25 cellular contexts compared by ENCODE assay signal in the genomic region with DNA sequence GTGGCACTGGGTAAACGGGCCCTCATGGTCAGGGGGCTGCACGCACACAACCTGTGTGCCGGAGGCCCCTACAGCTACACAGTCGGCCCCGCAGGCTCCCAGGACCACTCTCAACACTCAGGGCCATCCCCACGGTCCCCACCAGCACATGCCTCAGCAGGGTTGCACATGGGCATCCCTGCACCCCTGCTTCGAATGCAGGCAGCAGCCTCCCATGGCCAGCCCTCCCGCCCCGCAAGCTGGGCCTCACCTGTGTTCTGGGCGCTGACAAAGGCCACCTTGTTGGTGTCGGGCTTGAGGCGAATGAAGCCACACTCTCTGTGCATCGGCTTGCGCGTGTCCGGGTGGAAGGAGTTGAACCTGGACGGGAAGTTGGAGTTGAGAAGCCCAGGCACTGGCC. TPM values are rescaled to one million over a fixed set of nuclear protein-coding genes. Genes with fewer than 3 reads are reported as not detected.
DNase-seq lines count a peak whose midpoint lies in the region; ATAC-seq, FAIRE-seq and TF ChIP-seq lines count a peak whose summit lies in the region.
"Had no signal": no experiment of that assay in that cellular context is flagged by ENCODE, and none has a peak within 500 bp of the region (broad histone marks: within the 10 kb centered on the region; RNA-seq: fewer than 3 reads in every experiment).

No MANE protein-coding gene starts in this region.

- 98% methylated on average over 10 of the region's 17 CpGs for WGBS in K562 (ENCODE audit: insufficient coverage, low coverage, missing lambda C conversion rate)
- 98% methylated on average over 12 of the region's 17 CpGs for WGBS in HepG2 (ENCODE audit: low lambda C conversion rate)

- FAIRE-seq in K562 (lab: Jason Lieb, UNC) (no peak), HepG2 (lab: Jason Lieb, UNC) (no peak)
- FAIRE-seq: A549, D721Med, GM12891, GM18507, H54 had no signal

- H3K27ac Mint-ChIP-seq in stimulated activated effector memory CD8-positive, alpha-beta T cell treated with anti-CD3 and anti-CD28 coated beads, Interleukin-12 subunit alpha, Interleukin-12 subunit beta, amount 100 ng/mL, for 72 hours = no peak overlapping the region
- H3K27ac Mint-ChIP-seq: CD4-positive, alpha-beta T cell had no signal

- CTCF ChIA-PET in K562 (lab: Yijun Ruan, JAX; ENCODE audit: low intra/inter-chr PET ratio) (no interaction called here), HepG2 (lab: Yijun Ruan, JAX; ENCODE audit: low intra/inter-chr PET ratio, low total read pairs) (no interaction called here)

- no peaks in the 10 kb centered on the region for H3K79me2 ChIP-seq in K562 (ENCODE audit: control insufficient read depth, insufficient read depth, low read length)
- H3K79me2 ChIP-seq in HepG2 (ENCODE audit: insufficient read depth, low read length) = no peaks in the 10 kb centered on the region
- peaks cover 13% of the 10 kb centered on the region for H3K79me2 ChIP-seq in osteoblast (ENCODE audit: insufficient read depth, low read length)

- no peak overlapping the region for H2AFZ ChIP-seq in K562 (ENCODE audit: low read depth, low read length)
- no peak overlapping the region for H2AFZ ChIP-seq in HepG2 (ENCODE audit: low read length)
- no peak overlapping the region for H2AFZ ChIP-seq in osteoblast (ENCODE audit: low read length)

- no peak for TF ChIP-seq EP300 in K562 (IDR thresholded peaks at IDR 0.05; ENCODE audit: low read length)
- TF ChIP-seq EP300 in HepG2 (IDR thresholded peaks at IDR 0.05; ENCODE audit: low read depth in 2 of 2, low read length in 2 of 2) = no peak
- TF ChIP-seq EP300 in HepG2 (CRISPR knock-in tag; IDR thresholded peaks at IDR 0.05; ENCODE audit: borderline replicate concordance) = no peak

- intact Hi-C loops in K562 (cut with micrococcal nuclease) (no loop called here), HepG2 (cut with micrococcal nuclease; ENCODE audit: unreplicated experiment) (no loop called here), upper lobe of right lung (cut with DNase I) (no loop called here)

- H3K9me3 ChIP-seq in K562 (replicated peaks; ENCODE audit: control insufficient read depth, insufficient read depth, low read depth, low read length) (no peaks in the 10 kb centered on the region), HepG2 (ENCODE audit: low read length) (no peaks in the 10 kb centered on the region), osteoblast (ENCODE audit: low read depth, low read length) (no peaks in the 10 kb centered on the region), upper lobe of right lung (no peaks in the 10 kb centered on the region)
- H3K9me3 ChIP-seq: A549; BE2C; BLaER1 treated with 17β-estradiol and CSF1 and Interleukin-3, amounts not matched to agents 10 nM and 100 nM; HAP-1 had no signal

- TF ChIP-seq RAD21 in K562 (CRISPR knock-in tag; conservative IDR thresholded peaks at IDR 0.05 in 1 of 2, IDR thresholded peaks at IDR 0.05 in 1 of 2) = no peak
- TF ChIP-seq RAD21 in HepG2 (CRISPR knock-in tag; IDR thresholded peaks at IDR 0.05) = no peak

- no peak for TF ChIP-seq POLR2A in K562 (conservative IDR thresholded peaks at IDR 0.05)
- TF ChIP-seq POLR2A in HepG2 (IDR thresholded peaks at IDR 0.05; ENCODE audit: insufficient read depth in 1 of 2, low read depth in 2 of 2, low read length in 2 of 2) = no peak

- no peaks in the 10 kb centered on the region for H3K9me3 Mint-ChIP-seq in stimulated activated effector memory CD8-positive, alpha-beta T cell treated with anti-CD3 and anti-CD28 coated beads, Interleukin-12 subunit alpha, Interleukin-12 subunit beta, amount 100 ng/mL, for 72 hours
- H3K9me3 Mint-ChIP-seq: CD4-positive, alpha-beta T cell; CD8-positive, alpha-beta memory T cell had no signal

- no peaks in the 10 kb centered on the region for H3K9me1 ChIP-seq in K562 (ENCODE audit: control insufficient read depth, insufficient read depth, low read length)

- H3K36me3 ChIP-seq in K562 (ENCODE audit: control insufficient read depth, insufficient read depth, low read length) (peaks cover 70% of the 10 kb centered on the region; the same call in 2 of the 3 replicates), HepG2 (replicated peaks in 1 of 2; ENCODE audit: control insufficient read depth in 1 of 2, insufficient read depth in 2 of 2, low read length in 2 of 2) (peaks cover 28 to 85% of the 10 kb centered on the region in 2 experiments), osteoblast (ENCODE audit: insufficient read depth, low read length) (peaks cover 21% of the 10 kb centered on the region), upper lobe of right lung (peaks cover 64% of the 10 kb centered on the region)

- ATAC-seq in K562 (no peak), HepG2 (no peak; the same call in 2 of the 3 replicates), upper lobe of right lung (no peak), GM18907 (IDR thresholded peaks at IDR 0.05; ENCODE audit: unreplicated experiment) (no peak)
- no peak for ATAC-seq in stimulated activated effector memory CD8-positive, alpha-beta T cell treated with anti-CD3 and anti-CD28 coated beads, Interleukin-12 subunit alpha, Interleukin-12 subunit beta, amount 100 ng/mL, for 72 hours
- ATAC-seq: A549 had no signal

- H3K4me1 Mint-ChIP-seq in stimulated activated effector memory CD8-positive, alpha-beta T cell treated with anti-CD3 and anti-CD28 coated beads, Interleukin-12 subunit alpha, Interleukin-12 subunit beta, amount 100 ng/mL, for 72 hours = peaks cover under 1% of the 10 kb centered on the region
- H3K4me1 Mint-ChIP-seq: CD14-positive monocyte; CD8-positive, alpha-beta memory T cell had no signal

- DNase-seq in K562 (ENCODE audit: extremely low read depth in 1 of 4, low spot score in 3 of 4) (no peak), HepG2 (ENCODE audit: low spot score) (no peak), osteoblast (ENCODE audit: insufficient read length, low spot score, missing footprints) (peak; percentile 14), upper lobe of right lung (peak; percentile 56), NCI-H1417 (lab: John Stamatoyannopoulos, UW) (no peak)
- no peak for DNase-seq in stimulated activated effector memory CD8-positive, alpha-beta T cell treated with anti-CD3 and anti-CD28 coated beads, Interleukin-12 subunit alpha, Interleukin-12 subunit beta, amount 100 ng/mL, for 72 hours (ENCODE audit: low spot score in 2 of 2)
- DNase-seq: 8988T; ACHN; AML-193; BE2C; CD4-positive, alpha-beta T cell; CD8-positive, alpha-beta memory T cell; DMS 273 treated with DMSO at 0.1 percent for 48 hours; DMS79; GF-D8; GOT3 had no signal

- H3K9ac ChIP-seq in K562 (ENCODE audit: insufficient read depth in 1 of 2, low read depth in 2 of 2, low read length in 2 of 2) (peak overlapping the region in 1 of 2 experiments; percentile 17; a peak in 1 of 4 replicates), HepG2 (ENCODE audit: insufficient read depth, low read depth, low read length) (no peak overlapping the region)
- H3K9ac ChIP-seq: BLaER1 treated with 17β-estradiol and CSF1 and Interleukin-3, amounts not matched to agents 10 nM and 100 nM had no signal

- no peak for TF ChIP-seq CTCF in K562 (IDR thresholded peaks at IDR 0.05 in 2 of 3, conservative IDR thresholded peaks at IDR 0.05 in 1 of 3; ENCODE audit: insufficient read depth in 2 of 3, low read depth in 1 of 3, low read length in 3 of 3)
- TF ChIP-seq CTCF in HepG2 (CRISPR knock-in tag; IDR thresholded peaks at IDR 0.05) = no peak
- no peak for TF ChIP-seq CTCF in osteoblast (IDR thresholded peaks at IDR 0.05; ENCODE audit: extremely low read depth, low read depth, low read length)
- TF ChIP-seq CTCF in upper lobe of right lung (IDR thresholded peaks at IDR 0.05) = no peak

- peaks cover 87% of the 10 kb centered on the region for H3K36me3 Mint-ChIP-seq in stimulated activated effector memory CD8-positive, alpha-beta T cell treated with anti-CD3 and anti-CD28 coated beads, Interleukin-12 subunit alpha, Interleukin-12 subunit beta, amount 100 ng/mL, for 72 hours

- BruUV-seq in K562 (replicated peaks; lab: Mats Ljungman, UMichigan) (no TSS peak), HepG2 (replicated peaks; lab: Mats Ljungman, UMichigan) (no TSS peak)

- H3K4me3 Mint-ChIP-seq in stimulated activated effector memory CD8-positive, alpha-beta T cell treated with anti-CD3 and anti-CD28 coated beads, Interleukin-12 subunit alpha, Interleukin-12 subunit beta, amount 100 ng/mL, for 72 hours = no peak overlapping the region
- H3K4me3 Mint-ChIP-seq: CD14-positive monocyte; CD4-positive, alpha-beta T cell; CD8-positive, alpha-beta memory T cell had no signal

- H3K4me1 ChIP-seq in K562 (replicated peaks in 1 of 2; ENCODE audit: control insufficient read depth in 2 of 2, insufficient read depth in 2 of 2, low read length in 2 of 2) = no peaks in the 10 kb centered on the region
- no peaks in the 10 kb centered on the region for H3K4me1 ChIP-seq in HepG2 (ENCODE audit: insufficient read depth, low read length)
- H3K4me1 ChIP-seq in osteoblast (ENCODE audit: insufficient read depth, low read length) = peaks cover 3% of the 10 kb centered on the region
- H3K4me1 ChIP-seq in upper lobe of right lung = no peaks in the 10 kb centered on the region
- H3K4me1 ChIP-seq: A549, BE2C, HAP-1 had no signal

- H3K4me3 ChIP-seq in K562 = no peak overlapping the region
- no peak overlapping the region for H3K4me3 ChIP-seq in HepG2 (replicated peaks in 1 of 3; ENCODE audit: insufficient read depth in 1 of 3, low read depth in 2 of 3, low read length in 3 of 3)
- H3K4me3 ChIP-seq in osteoblast (ENCODE audit: insufficient read depth, low read length) = no peak overlapping the region
- no peak overlapping the region for H3K4me3 ChIP-seq in upper lobe of right lung
- H3K4me3 ChIP-seq: A549; BLaER1 treated with 17β-estradiol and CSF1 and Interleukin-3, amounts not matched to agents 10 nM and 100 nM; HAP-1 had no signal

- H3K27ac ChIP-seq in K562 (ENCODE audit: extremely low read depth, low read depth, low read length) = no peak overlapping the region
- no peak overlapping the region for H3K27ac ChIP-seq in HepG2 (ENCODE audit: extremely low read length, insufficient read depth, low read length)
- H3K27ac ChIP-seq in osteoblast (ENCODE audit: low read depth, low read length) = no peak overlapping the region
- H3K27ac ChIP-seq in upper lobe of right lung = no peak overlapping the region
- H3K27ac ChIP-seq: A549; BLaER1 treated with 17β-estradiol and CSF1 and Interleukin-3, amounts not matched to agents 10 nM and 100 nM had no signal

- H3K27me3 ChIP-seq in K562 (ENCODE audit: control insufficient read depth in 2 of 2, insufficient read depth in 2 of 2, low read length in 2 of 2) (no peaks in the 10 kb centered on the region), HepG2 (ENCODE audit: control insufficient read depth in 1 of 2, insufficient read depth in 2 of 2, low read length in 2 of 2) (no peaks in the 10 kb centered on the region), osteoblast (ENCODE audit: insufficient read depth, low read length) (no peaks in the 10 kb centered on the region), upper lobe of right lung (no peaks in the 10 kb centered on the region)
- H3K27me3 ChIP-seq: BE2C; BLaER1 treated with 17β-estradiol and CSF1 and Interleukin-3, amounts not matched to agents 10 nM and 100 nM had no signal

- POLR2A ChIA-PET in K562 (lab: Yijun Ruan, JAX) (interaction anchor here (0.6 kb wide), 1 partner anchor 54 kb away, joined by 3 read pairs; no protein-coding TSS in a partner anchor), HepG2 (lab: Yijun Ruan, JAX) (no interaction called here)

- in situ Hi-C loops in K562 (cut with MboI) (no loop called here), HepG2 (cut with HindIII; ENCODE audit: extremely low pct_ligation_motif_present, low pct_unique_long_range_greater_than_20kb) (no loop called here)

- H3K4me2 ChIP-seq in K562 (ENCODE audit: insufficient read depth, low read length) (no peak overlapping the region), HepG2 (ENCODE audit: low read depth, low read length) (no peak overlapping the region), osteoblast (ENCODE audit: insufficient read depth, low read length) (no peak overlapping the region)
- H3K4me2 ChIP-seq: A549; BLaER1 treated with 17β-estradiol and CSF1 and Interleukin-3, amounts not matched to agents 10 nM and 100 nM had no signal

- H4K20me1 ChIP-seq in K562 (replicated peaks; ENCODE audit: control insufficient read depth, insufficient read depth, low read length) = no peaks in the 10 kb centered on the region
- H4K20me1 ChIP-seq in HepG2 (ENCODE audit: insufficient read depth, low read length) = no peaks in the 10 kb centered on the region
- H4K20me1 ChIP-seq in osteoblast (ENCODE audit: insufficient read depth, low read length) = no peaks in the 10 kb centered on the region

RNA-seq across cellular contexts. Expression of a gene that starts 34.2 kb away (rescaled TPM):
- total RNA-seq in K562 (2011; cell fraction: chromatin; rRNA removed; ENCODE audit: low replicate concordance) = 16.6 and 44.7 TPM in 2 replicates
- total RNA-seq in K562 (2011; cell fraction: nucleolus; rRNA removed) = 27.8 and 36.2 TPM in 2 replicates
- 21.6 and 23.1 TPM in 2 replicates for total RNA-seq in K562 (2011; cell fraction: nucleoplasm; rRNA removed)
- total RNA-seq in K562 (2014; rRNA removed) (56.2 and 79.2 TPM in 2 replicates), K562 (2014; rRNA removed; fragmentation: Illumina TruSeq; extraction: Trizol) (16.5 and 26.3 TPM in 2 replicates), K562 (2015; rRNA removed; fragmentation: Illumina TruSeq; extraction: Trizol) (50.1 and 50.5 TPM in 2 replicates), K562 (2021) (60.9 and 65.9 TPM in 2 replicates), HepG2 (2016; rRNA removed; fragmentation: Illumina TruSeq; extraction: Trizol) (68.2 and 75.7 TPM in 2 replicates), osteoblast (43.3 and 43.4 TPM in 2 replicates), upper lobe of right lung (46.1 TPM)
- polyA plus RNA-seq in K562 (2011; rRNA removed) (25.6 and 33.3 TPM in 2 replicates), K562 (2014; fragmentation: Illumina TruSeq; extraction: Trizol) (44.1 and 73.5 TPM in 2 replicates), K562 (2014; fragmentation: Nextera tagmentation; extraction: Ambion mirVana) (1 to 10 TPM; 8.6 to 9.2 TPM), K562 (2014; rRNA removed) (43.9 and 49.2 TPM in 2 replicates), HepG2 (2011; rRNA removed) (59.7 and 70.2 TPM in 2 replicates)
- polyA plus RNA-seq in K562 (2011; cell fraction: cytosol; rRNA removed) = 32.2 and 65.6 TPM in 2 replicates
- polyA plus RNA-seq in K562 (2011; cell fraction: nucleus; rRNA removed) = 19.3 and 26.4 TPM in 2 replicates
- 42.1 and 45.0 TPM in 2 replicates for polyA plus RNA-seq in K562 (2012)
- polyA minus RNA-seq in K562 (2011; rRNA and poly(A)+ RNA removed) = 14.2 and 18.5 TPM in 2 replicates
- polyA minus RNA-seq in K562 (2011; cell fraction: cytosol; rRNA and poly(A)+ RNA removed) = 25.8 and 30.1 TPM in 2 replicates
- 12.4 and 12.9 TPM in 2 replicates for polyA minus RNA-seq in K562 (2011; cell fraction: nucleus; rRNA and poly(A)+ RNA removed)
- 133 and 143 TPM in 2 replicates for total RNA-seq in HepG2 (2016; cell fraction: cytosol; rRNA removed; fragmentation: Illumina TruSeq; extraction: Trizol; ENCODE audit: low read depth)
- 59.6 and 76.6 TPM in 2 replicates for total RNA-seq in HepG2 (2016; cell fraction: insoluble cytoplasmic fraction; rRNA removed; fragmentation: Illumina TruSeq; extraction: Trizol)
- total RNA-seq in HepG2 (2016; cell fraction: membrane; rRNA removed; fragmentation: Illumina TruSeq; extraction: Trizol) = 167 and 184 TPM in 2 replicates
- 30.7 and 35.8 TPM in 2 replicates for total RNA-seq in HepG2 (2016; cell fraction: nucleus; rRNA removed; fragmentation: Illumina TruSeq; extraction: Trizol)
- polyA plus RNA-seq in HepG2 (2011; cell fraction: cytosol; rRNA removed) = 54.6 and 83.4 TPM in 2 replicates
- polyA plus RNA-seq in HepG2 (2011; cell fraction: nucleus; rRNA removed) = 44.5 and 45.2 TPM in 2 replicates
- 52.8 and 71.5 TPM in 2 replicates for polyA plus RNA-seq in HepG2 (2012)
- polyA plus RNA-seq in HepG2 (2016; cell fraction: cytosol; fragmentation: Illumina TruSeq; extraction: Trizol; ENCODE audit: low read depth) = 151 and 156 TPM in 2 replicates
- polyA plus RNA-seq in HepG2 (2016; cell fraction: insoluble cytoplasmic fraction; fragmentation: Illumina TruSeq; extraction: Trizol; ENCODE audit: low read depth) = 70.7 and 84.7 TPM in 2 replicates
- 183 and 195 TPM in 2 replicates for polyA plus RNA-seq in HepG2 (2016; cell fraction: membrane; fragmentation: Illumina TruSeq; extraction: Trizol; ENCODE audit: low read depth)
- polyA plus RNA-seq in HepG2 (2016; cell fraction: nucleus; fragmentation: Illumina TruSeq; extraction: Trizol; ENCODE audit: insufficient read depth, low read depth) = 54.6 and 58.8 TPM in 2 replicates
- polyA minus RNA-seq in HepG2 (2011; rRNA and poly(A)+ RNA removed; ENCODE audit: low replicate concordance) = 38.3 and 105 TPM in 2 replicates
- 40.5 and 45.2 TPM in 2 replicates for polyA minus RNA-seq in HepG2 (2011; cell fraction: cytosol; rRNA and poly(A)+ RNA removed)
- 18.9 and 20.6 TPM in 2 replicates for polyA minus RNA-seq in HepG2 (2011; cell fraction: nucleus; rRNA and poly(A)+ RNA removed)

RNA-seq across cellular contexts. Expression of a gene that starts 34.8 kb away (rescaled TPM):
- 190 and 391 TPM in 2 replicates for total RNA-seq in K562 (2011; cell fraction: chromatin; rRNA removed; ENCODE audit: low replicate concordance)
- 192 and 201 TPM in 2 replicates for total RNA-seq in K562 (2011; cell fraction: nucleolus; rRNA removed)
- 147 and 161 TPM in 2 replicates for total RNA-seq in K562 (2011; cell fraction: nucleoplasm; rRNA removed)
- total RNA-seq in K562 (2014; rRNA removed) (32.1 and 45.3 TPM in 2 replicates), K562 (2014; rRNA removed; fragmentation: Illumina TruSeq; extraction: Trizol) (28.9 and 36.3 TPM in 2 replicates), K562 (2015; rRNA removed; fragmentation: Illumina TruSeq; extraction: Trizol) (28.5 and 35.6 TPM in 2 replicates), K562 (2021) (51.7 and 54.9 TPM in 2 replicates), HepG2 (2016; rRNA removed; fragmentation: Illumina TruSeq; extraction: Trizol) (95.5 and 96.3 TPM in 2 replicates), osteoblast (42.7 and 48.0 TPM in 2 replicates), upper lobe of right lung (72.0 TPM)
- polyA plus RNA-seq in K562 (2011; rRNA removed) (58.8 and 75.1 TPM in 2 replicates), K562 (2014; fragmentation: Illumina TruSeq; extraction: Trizol) (49.6 and 55.9 TPM in 2 replicates), K562 (2014; fragmentation: Nextera tagmentation; extraction: Ambion mirVana) (10 to 100 TPM in 1 of 2 experiments, 1 to 10 TPM in 1; 5.9 to 13.2 TPM), K562 (2014; rRNA removed) (47.1 and 58.1 TPM in 2 replicates), HepG2 (2011; rRNA removed) (239 and 300 TPM in 2 replicates)
- polyA plus RNA-seq in K562 (2011; cell fraction: cytosol; rRNA removed) = 53.1 and 78.3 TPM in 2 replicates
- polyA plus RNA-seq in K562 (2011; cell fraction: nucleus; rRNA removed) = 238 and 272 TPM in 2 replicates
- 49.9 and 50.6 TPM in 2 replicates for polyA plus RNA-seq in K562 (2012)
- 46.1 and 62.6 TPM in 2 replicates for polyA minus RNA-seq in K562 (2011; rRNA and poly(A)+ RNA removed)
- polyA minus RNA-seq in K562 (2011; cell fraction: cytosol; rRNA and poly(A)+ RNA removed) = 34.6 and 38.6 TPM in 2 replicates
- polyA minus RNA-seq in K562 (2011; cell fraction: nucleus; rRNA and poly(A)+ RNA removed) = 46.6 and 70.8 TPM in 2 replicates
- 36.7 and 38.3 TPM in 2 replicates for total RNA-seq in HepG2 (2016; cell fraction: cytosol; rRNA removed; fragmentation: Illumina TruSeq; extraction: Trizol; ENCODE audit: low read depth)
- total RNA-seq in HepG2 (2016; cell fraction: insoluble cytoplasmic fraction; rRNA removed; fragmentation: Illumina TruSeq; extraction: Trizol) = 89.4 and 100 TPM in 2 replicates
- total RNA-seq in HepG2 (2016; cell fraction: membrane; rRNA removed; fragmentation: Illumina TruSeq; extraction: Trizol) = 29.3 and 29.5 TPM in 2 replicates
- 81.6 and 83.5 TPM in 2 replicates for total RNA-seq in HepG2 (2016; cell fraction: nucleus; rRNA removed; fragmentation: Illumina TruSeq; extraction: Trizol)
- 143 and 145 TPM in 2 replicates for polyA plus RNA-seq in HepG2 (2011; cell fraction: cytosol; rRNA removed)
- 1,044 and 1,316 TPM in 2 replicates for polyA plus RNA-seq in HepG2 (2011; cell fraction: nucleus; rRNA removed)
- 190 and 212 TPM in 2 replicates for polyA plus RNA-seq in HepG2 (2012)
- polyA plus RNA-seq in HepG2 (2016; cell fraction: cytosol; fragmentation: Illumina TruSeq; extraction: Trizol; ENCODE audit: low read depth) = 14.7 and 15.7 TPM in 2 replicates
- polyA plus RNA-seq in HepG2 (2016; cell fraction: insoluble cytoplasmic fraction; fragmentation: Illumina TruSeq; extraction: Trizol; ENCODE audit: low read depth) = 75.1 and 104 TPM in 2 replicates
- polyA plus RNA-seq in HepG2 (2016; cell fraction: membrane; fragmentation: Illumina TruSeq; extraction: Trizol; ENCODE audit: low read depth) = 19.2 and 21.6 TPM in 2 replicates
- 244 TPM in 2 replicates for polyA plus RNA-seq in HepG2 (2016; cell fraction: nucleus; fragmentation: Illumina TruSeq; extraction: Trizol; ENCODE audit: insufficient read depth, low read depth)
- 85.8 and 275 TPM in 2 replicates for polyA minus RNA-seq in HepG2 (2011; rRNA and poly(A)+ RNA removed; ENCODE audit: low replicate concordance)
- polyA minus RNA-seq in HepG2 (2011; cell fraction: cytosol; rRNA and poly(A)+ RNA removed) = 75.1 and 78.1 TPM in 2 replicates
- 203 and 244 TPM in 2 replicates for polyA minus RNA-seq in HepG2 (2011; cell fraction: nucleus; rRNA and poly(A)+ RNA removed)

RNA-seq across cellular contexts. Expression of a gene that starts 44.2 kb away (rescaled TPM):
- 0.58 and 3.2 TPM in 2 replicates for total RNA-seq in K562 (2011; cell fraction: chromatin; rRNA removed; ENCODE audit: low replicate concordance)
- 2.0 and 3.0 TPM in 2 replicates for total RNA-seq in K562 (2011; cell fraction: nucleolus; rRNA removed)
- total RNA-seq in K562 (2011; cell fraction: nucleoplasm; rRNA removed) = 0.95 and 1.5 TPM in 2 replicates
- total RNA-seq in K562 (2014; rRNA removed) = 2.9 and 3.1 TPM in 2 replicates
- 0.35 and 0.47 TPM in 2 replicates for total RNA-seq in K562 (2014; rRNA removed; fragmentation: Illumina TruSeq; extraction: Trizol)
- 0.76 and 0.83 TPM in 2 replicates for total RNA-seq in K562 (2015; rRNA removed; fragmentation: Illumina TruSeq; extraction: Trizol)
- 2.6 and 3.3 TPM in 2 replicates for total RNA-seq in K562 (2021)
- polyA plus RNA-seq in K562 (2011; rRNA removed) = 2.0 and 2.7 TPM in 2 replicates
- polyA plus RNA-seq in K562 (2011; cell fraction: cytosol; rRNA removed) = 3.1 and 11.3 TPM in 2 replicates
- polyA plus RNA-seq in K562 (2011; cell fraction: nucleus; rRNA removed) = 3.9 and 9.0 TPM in 2 replicates
- polyA plus RNA-seq in K562 (2012) = 1.8 TPM in 2 replicates
- 1.2 and 2.4 TPM in 2 replicates for polyA plus RNA-seq in K562 (2014; fragmentation: Illumina TruSeq; extraction: Trizol)
- under 1 TPM in 1 of 2 experiments, not detected in 1; 0.03 TPM for polyA plus RNA-seq in K562 (2014; fragmentation: Nextera tagmentation; extraction: Ambion mirVana)
- polyA plus RNA-seq in K562 (2014; rRNA removed) = 2.3 and 2.8 TPM in 2 replicates
- 0.81 and 1.6 TPM in 2 replicates for polyA minus RNA-seq in K562 (2011; rRNA and poly(A)+ RNA removed)
- 2.4 and 3.1 TPM in 2 replicates for polyA minus RNA-seq in K562 (2011; cell fraction: cytosol; rRNA and poly(A)+ RNA removed)
- 0.67 TPM in 2 replicates for polyA minus RNA-seq in K562 (2011; cell fraction: nucleus; rRNA and poly(A)+ RNA removed)
- 30.2 and 35.5 TPM in 2 replicates for total RNA-seq in HepG2 (2016; rRNA removed; fragmentation: Illumina TruSeq; extraction: Trizol)
- total RNA-seq in HepG2 (2016; cell fraction: cytosol; rRNA removed; fragmentation: Illumina TruSeq; extraction: Trizol; ENCODE audit: low read depth) = 22.2 and 23.9 TPM in 2 replicates
- 28.1 and 36.4 TPM in 2 replicates for total RNA-seq in HepG2 (2016; cell fraction: insoluble cytoplasmic fraction; rRNA removed; fragmentation: Illumina TruSeq; extraction: Trizol)
- total RNA-seq in HepG2 (2016; cell fraction: membrane; rRNA removed; fragmentation: Illumina TruSeq; extraction: Trizol) = 58.8 and 67.3 TPM in 2 replicates
- 18.8 and 20.8 TPM in 2 replicates for total RNA-seq in HepG2 (2016; cell fraction: nucleus; rRNA removed; fragmentation: Illumina TruSeq; extraction: Trizol)
- 39.2 and 58.1 TPM in 2 replicates for polyA plus RNA-seq in HepG2 (2011; rRNA removed)
- 49.3 and 71.9 TPM in 2 replicates for polyA plus RNA-seq in HepG2 (2011; cell fraction: cytosol; rRNA removed)
- 101 and 104 TPM in 2 replicates for polyA plus RNA-seq in HepG2 (2011; cell fraction: nucleus; rRNA removed)
- polyA plus RNA-seq in HepG2 (2012) = 43.9 and 55.3 TPM in 2 replicates
- polyA plus RNA-seq in HepG2 (2016; cell fraction: cytosol; fragmentation: Illumina TruSeq; extraction: Trizol; ENCODE audit: low read depth) = 28.1 and 33.7 TPM in 2 replicates
- polyA plus RNA-seq in HepG2 (2016; cell fraction: insoluble cytoplasmic fraction; fragmentation: Illumina TruSeq; extraction: Trizol; ENCODE audit: low read depth) = 37.9 and 46.1 TPM in 2 replicates
- polyA plus RNA-seq in HepG2 (2016; cell fraction: membrane; fragmentation: Illumina TruSeq; extraction: Trizol; ENCODE audit: low read depth) = 64.2 and 66.8 TPM in 2 replicates
- 41.2 and 42.5 TPM in 2 replicates for polyA plus RNA-seq in HepG2 (2016; cell fraction: nucleus; fragmentation: Illumina TruSeq; extraction: Trizol; ENCODE audit: insufficient read depth, low read depth)
- polyA minus RNA-seq in HepG2 (2011; rRNA and poly(A)+ RNA removed; ENCODE audit: low replicate concordance) = 10.1 and 74.6 TPM in 2 replicates
- polyA minus RNA-seq in HepG2 (2011; cell fraction: cytosol; rRNA and poly(A)+ RNA removed) = 39.7 and 41.5 TPM in 2 replicates
- 9.9 and 12.7 TPM in 2 replicates for polyA minus RNA-seq in HepG2 (2011; cell fraction: nucleus; rRNA and poly(A)+ RNA removed)
- total RNA-seq in osteoblast = 33.3 and 41.3 TPM in 2 replicates
- 56.4 TPM for total RNA-seq in upper lobe of right lung
- total RNA-seq: CD4-positive, alpha-beta T cell; CD8-positive, alpha-beta memory T cell had no signal
- polyA plus RNA-seq: CD8-positive, alpha-beta memory T cell had no signal

Comparison
In these comparisons a context has a peak if more than half of its experiments do, and no peak if none do; other contexts are left out.
1. DNase-seq: peak in osteoblast (single experiment) and upper lobe of right lung (single experiment); none in K562 (0 of 4), HepG2 (single experiment), stimulated activated effector memory CD8-positive, alpha-beta T cell treated with anti-CD3 and anti-CD28 coated beads, Interleukin-12 subunit alpha, Interleukin-12 subunit beta, amount 100 ng/mL, for 72 hours (0 of 2) and NCI-H1417 (0 of 3).